Comparison of ENCODE assay signal across 1 cellular context in the genomic region with DNA sequence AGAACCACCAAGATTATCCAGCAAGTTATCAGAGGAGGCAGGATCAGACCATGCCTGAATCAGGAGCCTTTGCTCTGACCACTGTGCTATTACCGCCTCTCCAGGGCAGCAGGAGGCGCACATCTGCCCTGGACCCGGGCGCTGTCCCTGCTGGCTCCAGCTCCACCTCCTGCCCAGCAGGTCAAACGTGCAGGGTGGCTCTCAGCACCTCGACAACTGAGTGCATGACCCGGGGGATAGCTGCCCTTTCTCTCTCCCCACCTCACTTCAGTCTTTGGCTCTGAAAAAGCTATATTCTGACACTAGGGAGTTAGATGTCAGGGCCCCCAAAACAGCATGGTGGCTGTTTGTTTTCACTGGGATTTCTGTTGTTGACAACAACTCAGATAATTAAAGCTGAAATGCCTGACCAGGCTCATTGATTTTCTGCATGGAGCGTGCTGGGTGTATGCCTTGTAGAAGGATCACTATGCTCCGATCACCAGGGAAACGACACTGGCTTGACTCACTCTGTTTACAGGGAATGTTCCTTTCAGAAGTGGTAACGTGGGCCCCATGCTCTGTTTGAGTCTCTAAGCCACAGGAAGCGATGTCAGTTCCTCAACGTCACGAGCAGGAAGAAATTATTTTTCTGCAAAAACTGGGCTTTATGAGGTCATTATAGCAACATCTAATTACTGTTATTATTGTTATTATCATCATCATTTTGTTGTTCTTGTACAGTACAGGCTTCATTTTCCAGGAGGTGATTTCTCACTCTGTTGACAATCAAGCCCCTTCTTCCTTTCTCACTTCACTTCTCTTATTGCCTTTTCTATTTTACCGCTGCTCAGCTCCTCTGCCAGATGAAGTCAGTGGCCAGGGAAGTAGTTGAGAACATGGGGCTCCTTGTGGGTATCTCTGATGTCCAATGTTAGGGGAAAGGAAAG.
TF ChIP-seq lines count a peak whose summit lies in the region.

No MANE protein-coding gene starts in this region.

TF ChIP-seq in HepG2, 621 proteins besides CTCF, POLR2A, EP300 and RAD21 (continued from another document and continues in another):
- TF ChIP-seq GTF3A (CRISPR knock-in tag; conservative IDR thresholded peaks at IDR 0.05) (no peak), ZFP62 (CRISPR knock-in tag; IDR thresholded peaks at IDR 0.05) (no peak), ZBTB3 (CRISPR knock-in tag; IDR thresholded peaks at IDR 0.05; ENCODE audit: borderline replicate concordance, low read depth) (no peak), ZSCAN30 (CRISPR knock-in tag; IDR thresholded peaks at IDR 0.05) (no peak), ZNF83 (CRISPR knock-in tag; IDR thresholded peaks at IDR 0.05; ENCODE audit: borderline replicate concordance) (no peak), RBM22 (optimal IDR thresholded peaks at IDR 0.05; ENCODE audit: low read length) (no peak), ZNF253 (CRISPR knock-in tag; IDR thresholded peaks at IDR 0.05; ENCODE audit: borderline replicate concordance) (no peak), ZNF234 (CRISPR knock-in tag; conservative IDR thresholded peaks at IDR 0.05) (no peak), ZNF777 (CRISPR knock-in tag; IDR thresholded peaks at IDR 0.05) (no peak), ZNF883 (CRISPR knock-in tag; IDR thresholded peaks at IDR 0.05; ENCODE audit: not compliant biosample characterization) (peak; percentile 94), NFYB (CRISPR knock-in tag; IDR thresholded peaks at IDR 0.05) (no peak), IKZF4 (CRISPR knock-in tag; IDR thresholded peaks at IDR 0.05; ENCODE audit: borderline replicate concordance, low read depth, not compliant biosample characterization) (peak; percentile 42), GFI1 (CRISPR knock-in tag; IDR thresholded peaks at IDR 0.05; ENCODE audit: borderline replicate concordance) (no peak), ZBTB42 (CRISPR knock-in tag; IDR thresholded peaks at IDR 0.05) (peak; percentile 72; the same call in 1 of the 2 replicates), NR2F1 (CRISPR knock-in tag; IDR thresholded peaks at IDR 0.05) (peak; percentile 73 to 95), SCMH1 (CRISPR knock-in tag; IDR thresholded peaks at IDR 0.05; ENCODE audit: borderline replicate concordance) (no peak), ZNF350 (CRISPR knock-in tag; IDR thresholded peaks at IDR 0.05; ENCODE audit: borderline replicate concordance, low read depth) (peak; percentile 86), ZNF572 (CRISPR knock-in tag; IDR thresholded peaks at IDR 0.05) (0 out of 2 replicates have a peak, but pooled peaks have one; percentile 15), ZNF879 (CRISPR knock-in tag; IDR thresholded peaks at IDR 0.05) (no peak), HHEX (CRISPR knock-in tag; IDR thresholded peaks at IDR 0.05) (peak; percentile 73), RELA (CRISPR knock-in tag; IDR thresholded peaks at IDR 0.05) (no peak), ZNF749 (CRISPR knock-in tag; IDR thresholded peaks at IDR 0.05; ENCODE audit: borderline replicate concordance) (no peak), ZNF552 (CRISPR knock-in tag; IDR thresholded peaks at IDR 0.05; ENCODE audit: borderline replicate concordance) (no peak), NBN (conservative IDR thresholded peaks at IDR 0.05) (no peak), RFXAP (CRISPR knock-in tag; IDR thresholded peaks at IDR 0.05; ENCODE audit: borderline replicate concordance) (no peak), KLF11 (CRISPR knock-in tag; IDR thresholded peaks at IDR 0.05) (no peak), KMT2A (CRISPR knock-in tag; IDR thresholded peaks at IDR 0.05) (no peak), SMARCC2 (IDR thresholded peaks at IDR 0.05) (no peak), ZNF570 (CRISPR knock-in tag; IDR thresholded peaks at IDR 0.05; ENCODE audit: borderline replicate concordance) (no peak), REL (CRISPR knock-in tag; conservative IDR thresholded peaks at IDR 0.05) (no peak), ZNF331 (CRISPR knock-in tag; IDR thresholded peaks at IDR 0.05) (peak; percentile 32; the same call in 1 of the 2 replicates), MBD4 (IDR thresholded peaks at IDR 0.05; ENCODE audit: borderline replicate concordance, low read length) (no peak), ZSCAN29 (CRISPR knock-in tag; conservative IDR thresholded peaks at IDR 0.05) (no peak), POGZ (CRISPR knock-in tag; IDR thresholded peaks at IDR 0.05) (0 out of 2 replicates have a peak, but pooled peaks have one; percentile 55), FIP1L1 (IDR thresholded peaks at IDR 0.05; ENCODE audit: borderline replicate concordance, insufficient read depth, low read depth, low read length) (no peak), ZNF878 (CRISPR knock-in tag; IDR thresholded peaks at IDR 0.05) (no peak)
- TF ChIP-seq, protein P1, sequence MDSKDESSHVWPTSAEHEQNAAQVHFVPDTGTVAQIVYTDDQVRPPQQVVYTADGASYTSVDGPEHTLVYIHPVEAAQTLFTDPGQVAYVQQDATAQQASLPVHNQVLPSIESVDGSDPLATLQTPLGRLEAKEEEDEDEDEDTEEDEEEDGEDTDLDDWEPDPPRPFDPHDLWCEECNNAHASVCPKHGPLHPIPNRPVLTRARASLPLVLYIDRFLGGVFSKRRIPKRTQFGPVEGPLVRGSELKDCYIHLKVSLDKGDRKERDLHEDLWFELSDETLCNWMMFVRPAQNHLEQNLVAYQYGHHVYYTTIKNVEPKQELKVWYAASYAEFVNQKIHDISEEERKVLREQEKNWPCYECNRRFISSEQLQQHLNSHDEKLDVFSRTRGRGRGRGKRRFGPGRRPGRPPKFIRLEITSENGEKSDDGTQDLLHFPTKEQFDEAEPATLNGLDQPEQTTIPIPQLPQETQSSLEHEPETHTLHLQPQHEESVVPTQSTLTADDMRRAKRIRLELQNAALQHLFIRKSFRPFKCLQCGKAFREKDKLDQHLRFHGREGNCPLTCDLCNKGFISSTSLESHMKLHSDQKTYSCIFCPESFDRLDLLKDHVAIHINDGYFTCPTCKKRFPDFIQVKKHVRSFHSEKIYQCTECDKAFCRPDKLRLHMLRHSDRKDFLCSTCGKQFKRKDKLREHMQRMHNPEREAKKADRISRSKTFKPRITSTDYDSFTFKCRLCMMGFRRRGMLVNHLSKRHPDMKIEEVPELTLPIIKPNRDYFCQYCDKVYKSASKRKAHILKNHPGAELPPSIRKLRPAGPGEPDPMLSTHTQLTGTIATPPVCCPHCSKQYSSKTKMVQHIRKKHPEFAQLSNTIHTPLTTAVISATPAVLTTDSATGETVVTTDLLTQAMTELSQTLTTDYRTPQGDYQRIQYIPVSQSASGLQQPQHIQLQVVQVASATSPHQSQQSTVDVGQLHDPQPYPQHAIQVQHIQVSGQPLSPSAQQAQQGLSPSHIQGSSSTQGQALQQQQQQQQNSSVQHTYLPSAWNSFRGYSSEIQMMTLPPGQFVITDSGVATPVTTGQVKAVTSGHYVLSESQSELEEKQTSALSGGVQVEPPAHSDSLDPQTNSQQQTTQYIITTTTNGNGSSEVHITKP (CRISPR knock-in tag; IDR thresholded peaks at IDR 0.05; ENCODE audit: low read depth), result peak; percentile 64; the same call in 1 of the 2 replicates
- TF ChIP-seq, protein P2, sequence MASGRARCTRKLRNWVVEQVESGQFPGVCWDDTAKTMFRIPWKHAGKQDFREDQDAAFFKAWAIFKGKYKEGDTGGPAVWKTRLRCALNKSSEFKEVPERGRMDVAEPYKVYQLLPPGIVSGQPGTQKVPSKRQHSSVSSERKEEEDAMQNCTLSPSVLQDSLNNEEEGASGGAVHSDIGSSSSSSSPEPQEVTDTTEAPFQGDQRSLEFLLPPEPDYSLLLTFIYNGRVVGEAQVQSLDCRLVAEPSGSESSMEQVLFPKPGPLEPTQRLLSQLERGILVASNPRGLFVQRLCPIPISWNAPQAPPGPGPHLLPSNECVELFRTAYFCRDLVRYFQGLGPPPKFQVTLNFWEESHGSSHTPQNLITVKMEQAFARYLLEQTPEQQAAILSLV (CRISPR knock-in tag; IDR thresholded peaks at IDR 0.05; ENCODE audit: borderline replicate concordance), result no peak
- TF ChIP-seq, protein P3, sequence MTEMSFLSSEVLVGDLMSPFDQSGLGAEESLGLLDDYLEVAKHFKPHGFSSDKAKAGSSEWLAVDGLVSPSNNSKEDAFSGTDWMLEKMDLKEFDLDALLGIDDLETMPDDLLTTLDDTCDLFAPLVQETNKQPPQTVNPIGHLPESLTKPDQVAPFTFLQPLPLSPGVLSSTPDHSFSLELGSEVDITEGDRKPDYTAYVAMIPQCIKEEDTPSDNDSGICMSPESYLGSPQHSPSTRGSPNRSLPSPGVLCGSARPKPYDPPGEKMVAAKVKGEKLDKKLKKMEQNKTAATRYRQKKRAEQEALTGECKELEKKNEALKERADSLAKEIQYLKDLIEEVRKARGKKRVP (CRISPR knock-in tag; IDR thresholded peaks at IDR 0.05), result peak in 1 of 2 experiments; percentile 77; a peak in 2 of 4 replicates
- TF ChIP-seq, protein P4, sequence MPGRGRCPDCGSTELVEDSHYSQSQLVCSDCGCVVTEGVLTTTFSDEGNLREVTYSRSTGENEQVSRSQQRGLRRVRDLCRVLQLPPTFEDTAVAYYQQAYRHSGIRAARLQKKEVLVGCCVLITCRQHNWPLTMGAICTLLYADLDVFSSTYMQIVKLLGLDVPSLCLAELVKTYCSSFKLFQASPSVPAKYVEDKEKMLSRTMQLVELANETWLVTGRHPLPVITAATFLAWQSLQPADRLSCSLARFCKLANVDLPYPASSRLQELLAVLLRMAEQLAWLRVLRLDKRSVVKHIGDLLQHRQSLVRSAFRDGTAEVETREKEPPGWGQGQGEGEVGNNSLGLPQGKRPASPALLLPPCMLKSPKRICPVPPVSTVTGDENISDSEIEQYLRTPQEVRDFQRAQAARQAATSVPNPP (CRISPR knock-in tag; IDR thresholded peaks at IDR 0.05), result no peak
- TF ChIP-seq, protein P5, sequence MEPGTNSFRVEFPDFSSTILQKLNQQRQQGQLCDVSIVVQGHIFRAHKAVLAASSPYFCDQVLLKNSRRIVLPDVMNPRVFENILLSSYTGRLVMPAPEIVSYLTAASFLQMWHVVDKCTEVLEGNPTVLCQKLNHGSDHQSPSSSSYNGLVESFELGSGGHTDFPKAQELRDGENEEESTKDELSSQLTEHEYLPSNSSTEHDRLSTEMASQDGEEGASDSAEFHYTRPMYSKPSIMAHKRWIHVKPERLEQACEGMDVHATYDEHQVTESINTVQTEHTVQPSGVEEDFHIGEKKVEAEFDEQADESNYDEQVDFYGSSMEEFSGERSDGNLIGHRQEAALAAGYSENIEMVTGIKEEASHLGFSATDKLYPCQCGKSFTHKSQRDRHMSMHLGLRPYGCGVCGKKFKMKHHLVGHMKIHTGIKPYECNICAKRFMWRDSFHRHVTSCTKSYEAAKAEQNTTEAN (CRISPR knock-in tag; conservative IDR thresholded peaks at IDR 0.05), result no peak
- TF ChIP-seq, protein P6, sequence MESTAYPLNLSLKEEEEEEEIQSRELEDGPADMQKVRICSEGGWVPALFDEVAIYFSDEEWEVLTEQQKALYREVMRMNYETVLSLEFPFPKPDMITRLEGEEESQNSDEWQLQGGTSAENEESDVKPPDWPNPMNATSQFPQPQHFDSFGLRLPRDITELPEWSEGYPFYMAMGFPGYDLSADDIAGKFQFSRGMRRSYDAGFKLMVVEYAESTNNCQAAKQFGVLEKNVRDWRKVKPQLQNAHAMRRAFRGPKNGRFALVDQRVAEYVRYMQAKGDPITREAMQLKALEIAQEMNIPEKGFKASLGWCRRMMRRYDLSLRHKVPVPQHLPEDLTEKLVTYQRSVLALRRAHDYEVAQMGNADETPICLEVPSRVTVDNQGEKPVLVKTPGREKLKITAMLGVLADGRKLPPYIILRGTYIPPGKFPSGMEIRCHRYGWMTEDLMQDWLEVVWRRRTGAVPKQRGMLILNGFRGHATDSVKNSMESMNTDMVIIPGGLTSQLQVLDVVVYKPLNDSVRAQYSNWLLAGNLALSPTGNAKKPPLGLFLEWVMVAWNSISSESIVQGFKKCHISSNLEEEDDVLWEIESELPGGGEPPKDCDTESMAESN (CRISPR knock-in tag; conservative IDR thresholded peaks at IDR 0.05), result peak; percentile 83
- TF ChIP-seq, protein P7, sequence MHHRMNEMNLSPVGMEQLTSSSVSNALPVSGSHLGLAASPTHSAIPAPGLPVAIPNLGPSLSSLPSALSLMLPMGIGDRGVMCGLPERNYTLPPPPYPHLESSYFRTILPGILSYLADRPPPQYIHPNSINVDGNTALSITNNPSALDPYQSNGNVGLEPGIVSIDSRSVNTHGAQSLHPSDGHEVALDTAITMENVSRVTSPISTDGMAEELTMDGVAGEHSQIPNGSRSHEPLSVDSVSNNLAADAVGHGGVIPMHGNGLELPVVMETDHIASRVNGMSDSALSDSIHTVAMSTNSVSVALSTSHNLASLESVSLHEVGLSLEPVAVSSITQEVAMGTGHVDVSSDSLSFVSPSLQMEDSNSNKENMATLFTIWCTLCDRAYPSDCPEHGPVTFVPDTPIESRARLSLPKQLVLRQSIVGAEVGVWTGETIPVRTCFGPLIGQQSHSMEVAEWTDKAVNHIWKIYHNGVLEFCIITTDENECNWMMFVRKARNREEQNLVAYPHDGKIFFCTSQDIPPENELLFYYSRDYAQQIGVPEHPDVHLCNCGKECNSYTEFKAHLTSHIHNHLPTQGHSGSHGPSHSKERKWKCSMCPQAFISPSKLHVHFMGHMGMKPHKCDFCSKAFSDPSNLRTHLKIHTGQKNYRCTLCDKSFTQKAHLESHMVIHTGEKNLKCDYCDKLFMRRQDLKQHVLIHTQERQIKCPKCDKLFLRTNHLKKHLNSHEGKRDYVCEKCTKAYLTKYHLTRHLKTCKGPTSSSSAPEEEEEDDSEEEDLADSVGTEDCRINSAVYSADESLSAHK (CRISPR knock-in tag; IDR thresholded peaks at IDR 0.05; ENCODE audit: borderline replicate concordance), result no peak
- TF ChIP-seq, protein P8, sequence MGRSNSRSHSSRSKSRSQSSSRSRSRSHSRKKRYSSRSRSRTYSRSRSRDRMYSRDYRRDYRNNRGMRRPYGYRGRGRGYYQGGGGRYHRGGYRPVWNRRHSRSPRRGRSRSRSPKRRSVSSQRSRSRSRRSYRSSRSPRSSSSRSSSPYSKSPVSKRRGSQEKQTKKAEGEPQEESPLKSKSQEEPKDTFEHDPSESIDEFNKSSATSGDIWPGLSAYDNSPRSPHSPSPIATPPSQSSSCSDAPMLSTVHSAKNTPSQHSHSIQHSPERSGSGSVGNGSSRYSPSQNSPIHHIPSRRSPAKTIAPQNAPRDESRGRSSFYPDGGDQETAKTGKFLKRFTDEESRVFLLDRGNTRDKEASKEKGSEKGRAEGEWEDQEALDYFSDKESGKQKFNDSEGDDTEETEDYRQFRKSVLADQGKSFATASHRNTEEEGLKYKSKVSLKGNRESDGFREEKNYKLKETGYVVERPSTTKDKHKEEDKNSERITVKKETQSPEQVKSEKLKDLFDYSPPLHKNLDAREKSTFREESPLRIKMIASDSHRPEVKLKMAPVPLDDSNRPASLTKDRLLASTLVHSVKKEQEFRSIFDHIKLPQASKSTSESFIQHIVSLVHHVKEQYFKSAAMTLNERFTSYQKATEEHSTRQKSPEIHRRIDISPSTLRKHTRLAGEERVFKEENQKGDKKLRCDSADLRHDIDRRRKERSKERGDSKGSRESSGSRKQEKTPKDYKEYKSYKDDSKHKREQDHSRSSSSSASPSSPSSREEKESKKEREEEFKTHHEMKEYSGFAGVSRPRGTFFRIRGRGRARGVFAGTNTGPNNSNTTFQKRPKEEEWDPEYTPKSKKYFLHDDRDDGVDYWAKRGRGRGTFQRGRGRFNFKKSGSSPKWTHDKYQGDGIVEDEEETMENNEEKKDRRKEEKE (IDR thresholded peaks at IDR 0.05), result no peak
- TF ChIP-seq, protein P9, sequence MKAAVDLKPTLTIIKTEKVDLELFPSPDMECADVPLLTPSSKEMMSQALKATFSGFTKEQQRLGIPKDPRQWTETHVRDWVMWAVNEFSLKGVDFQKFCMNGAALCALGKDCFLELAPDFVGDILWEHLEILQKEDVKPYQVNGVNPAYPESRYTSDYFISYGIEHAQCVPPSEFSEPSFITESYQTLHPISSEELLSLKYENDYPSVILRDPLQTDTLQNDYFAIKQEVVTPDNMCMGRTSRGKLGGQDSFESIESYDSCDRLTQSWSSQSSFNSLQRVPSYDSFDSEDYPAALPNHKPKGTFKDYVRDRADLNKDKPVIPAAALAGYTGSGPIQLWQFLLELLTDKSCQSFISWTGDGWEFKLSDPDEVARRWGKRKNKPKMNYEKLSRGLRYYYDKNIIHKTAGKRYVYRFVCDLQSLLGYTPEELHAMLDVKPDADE (CRISPR knock-in tag; IDR thresholded peaks at IDR 0.05), result no peak
